In genomic region chr13:33524086-33524485, GRCh38 we compare ENCODE assay signal across 1 cellular context.
TF ChIP-seq lines count a peak whose summit lies in the region.

No MANE protein-coding gene starts in this region.

TF ChIP-seq in IMR-90, 13 proteins besides CTCF, POLR2A, EP300 and RAD21 (continued from another document):
- TF ChIP-seq ELK1 (IDR thresholded peaks at IDR 0.05; ENCODE audit: borderline replicate concordance, low read depth, low read length) (no peak), MAFK (IDR thresholded peaks at IDR 0.05; ENCODE audit: low read depth, low read length) (no peak), BHLHE40 (IDR thresholded peaks at IDR 0.05; ENCODE audit: low read depth, low read length) (no peak)
